ENCODE assay signal across 17 cellular contexts in the genomic region with DNA sequence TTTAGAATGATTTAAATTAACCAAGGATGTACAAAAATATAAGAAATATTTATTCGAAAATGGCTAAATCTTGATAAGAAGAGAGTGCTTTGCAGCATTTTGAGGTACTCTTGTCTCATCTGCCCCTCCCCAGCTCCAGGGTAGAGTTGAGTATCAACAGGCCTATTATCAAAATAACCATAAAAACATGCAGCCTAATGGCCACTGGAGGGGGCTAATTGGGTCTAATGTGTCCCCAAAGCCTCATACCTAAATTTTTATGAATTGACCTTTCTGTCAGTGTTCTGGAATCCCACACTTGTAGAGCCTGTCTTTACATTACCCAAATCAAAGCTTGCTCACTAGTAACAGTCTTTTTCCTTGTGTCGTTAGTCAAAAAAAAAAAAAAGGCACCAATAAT.
"Had no signal": no experiment of that assay in that cellular context is flagged by ENCODE, and none has a peak within 500 bp of the region (broad histone marks: within the 10 kb centered on the region; RNA-seq: fewer than 3 reads in every experiment).

No MANE protein-coding gene starts in this region.

- H3K9me3 ChIP-seq: colonic mucosa, pancreas had no signal

- H3K27me3 Mint-ChIP-seq: progenitor cell of endocrine pancreas had no signal

- H3K27me3 ChIP-seq: colonic mucosa, foreskin keratinocyte, hepatocyte, pancreas had no signal

- H2AFZ ChIP-seq: hepatocyte had no signal

- DNase-seq: colonic mucosa; dermis blood vessel endothelial cell; erythroblast; foreskin keratinocyte; head of caudate nucleus; kidney glomerular epithelial cell; natural killer cell; occipital lobe; pancreas; right cardiac atrium; small intestine; stimulated activated CD4-positive, alpha-beta T cell treated with anti-CD3 and anti-CD28 coated beads, Interleukin-12 subunit alpha, Interleukin-12 subunit beta, amount 100 ng/mL, for 4 hours; stimulated activated naive CD4-positive, alpha-beta T cell treated with Interleukin-2 at 50 U/mL for 16 hours; trophoblast cell had no signal

- H3K4me2 ChIP-seq: hepatocyte had no signal

- H3K27ac ChIP-seq: colonic mucosa, foreskin keratinocyte, hepatocyte, pancreas had no signal

- H3K36me3 Mint-ChIP-seq: natural killer cell had no signal

- H3K4me1 Mint-ChIP-seq: natural killer cell had no signal

- H3K36me3 ChIP-seq: colonic mucosa, pancreas had no signal

- H3K4me1 ChIP-seq: colonic mucosa, foreskin keratinocyte, pancreas had no signal

- H3K4me3 Mint-ChIP-seq: natural killer cell, neural crest cell had no signal

- H3K79me2 ChIP-seq: hepatocyte had no signal

- H3K4me3 ChIP-seq: colonic mucosa, hepatocyte, pancreas had no signal

- H3K27ac Mint-ChIP-seq: natural killer cell, progenitor cell of endocrine pancreas had no signal
